ENCODE assay signal across 18 cellular contexts in genomic region chr19:23407597-23407996, GRCh38.
"Had no signal": no experiment of that assay in that cellular context is flagged by ENCODE, and none has a peak within 500 bp of the region (broad histone marks: within the 10 kb centered on the region; RNA-seq: fewer than 3 reads in every experiment).

No MANE protein-coding gene starts in this region.

- H3K27ac ChIP-seq: KMS-11, SJSA1, SK-N-MC had no signal

- H3K4me1 ChIP-seq: SJSA1 had no signal

- H3K36me3 ChIP-seq: SJSA1 had no signal

- DNase-seq: Kasumi-1, MM.1S, NCI-H1092 treated with DMSO at 0.1 percent for 48 hours, NCI-H1436, NCI-H187, NCI-H2029, NCI-H2081 treated with DMSO at 0.1 percent for 48 hours, NCI-H2227 treated with DMSO at 0.1 percent for 48 hours, NCI-H524, NCI-H69, NCI-H774, Right ventricle myocardium superior, RPMI8226, SIG-M5 had no signal

- ATAC-seq: K562 had no signal

- H3K27me3 ChIP-seq: SJSA1 had no signal

- H3K4me3 ChIP-seq: K562, SJSA1, SK-N-MC had no signal
